In genomic region chr1:6399294-6399693, GRCh38 we compare ENCODE assay signal across 24 cellular contexts. TPM values are rescaled to one million over a fixed set of nuclear protein-coding genes. Genes with fewer than 3 reads are reported as not detected.
DNase-seq lines count a peak whose midpoint lies in the region; ATAC-seq, FAIRE-seq and TF ChIP-seq lines count a peak whose summit lies in the region.
"Had no signal": no experiment of that assay in that cellular context is flagged by ENCODE, and none has a peak within 500 bp of the region (broad histone marks: within the 10 kb centered on the region; RNA-seq: fewer than 3 reads in every experiment).

No MANE protein-coding gene starts in this region.

- no peak for TF ChIP-seq POLR2A in H1 (IDR thresholded peaks at IDR 0.05; ENCODE audit: control extremely low read depth in 1 of 2, low read depth in 2 of 2, low read length in 2 of 2)

- DNase-seq in Right ventricle myocardium superior, result peak; percentile 10
- no peak for DNase-seq in left cardiac atrium
- no peak for DNase-seq in T-helper 17 cell
- DNase-seq in H1 (ENCODE audit: low read depth in 1 of 2, low spot score in 2 of 2), result no peak
- DNase-seq in activated CD8-positive, alpha-beta memory T cell treated with anti-CD3 and anti-CD28 coated beads, Interleukin-2, amount 50 U/mL, for 48 hours, result no peak
- no peak for DNase-seq in pancreas
- no peak for DNase-seq in dermis blood vessel endothelial cell
- DNase-seq: Caco-2; CD4-positive, CD25-positive, alpha-beta regulatory T cell; CD8-positive, alpha-beta T cell; DMS79; EL; GDM1; GM23248; H9 had no signal

- no peak overlapping the region for H3K27ac ChIP-seq in H1 (ENCODE audit: low read depth, low read length)
- no peak overlapping the region for H3K27ac ChIP-seq in pancreas
- H3K27ac ChIP-seq: BLaER1, C4-2B, GM23248 had no signal

- H2BK15ac ChIP-seq in H1 (ENCODE audit: low read length), result 0 out of 2 replicates have a peak overlapping the region, but pooled peaks have one; percentile 29

- H3K14ac ChIP-seq in H1 (ENCODE audit: insufficient read length), result no peak overlapping the region

- H2BK5ac ChIP-seq in H1 (ENCODE audit: low read depth, low read length), result no peak overlapping the region

- H2AFZ ChIP-seq in H1 (ENCODE audit: low read length), result no peak overlapping the region
- H2AFZ ChIP-seq: GM23248 had no signal

- H3K4me2 ChIP-seq in H1 (ENCODE audit: insufficient read depth in 1 of 2, low read depth in 2 of 2, low read length in 2 of 2), result no peak overlapping the region
- H3K4me2 ChIP-seq: BLaER1 had no signal

- TF ChIP-seq RAD21 in H1 (IDR thresholded peaks at IDR 0.05 in 1 of 2, conservative IDR thresholded peaks at IDR 0.05 in 1 of 2; ENCODE audit: low read depth in 2 of 2, low read length in 2 of 2), result no peak

- H4K91ac ChIP-seq in H1 (replicated peaks; ENCODE audit: insufficient read length, low read length), result no peak overlapping the region

- no peaks in the 10 kb centered on the region for H3K36me3 Mint-ChIP-seq in T-helper 17 cell (ENCODE audit: low read depth)
- H3K36me3 Mint-ChIP-seq in activated T-helper 17 cell treated with anti-CD3 and anti-CD28 coated beads, Interleukin-2, amount 50 U/mL, for 72 hours (ENCODE audit: low read depth), result no peaks in the 10 kb centered on the region
- H3K36me3 Mint-ChIP-seq: CD8-positive, alpha-beta T cell had no signal

- TF ChIP-seq EP300 in H1 (IDR thresholded peaks at IDR 0.05; ENCODE audit: borderline replicate concordance in 1 of 2, low read depth in 2 of 2, low read length in 2 of 2), result no peak

- no peak overlapping the region for H4K8ac ChIP-seq in H1 (ENCODE audit: extremely low read depth, insufficient read depth, low read length)

- H3K23me2 ChIP-seq in H1 (ENCODE audit: low read depth, low read length), result no peaks in the 10 kb centered on the region

- no peak overlapping the region for H2BK20ac ChIP-seq in H1 (ENCODE audit: low read length)

- H3K79me1 ChIP-seq in H1 (ENCODE audit: low read depth, low read length), result no peaks in the 10 kb centered on the region

- no peak overlapping the region for H2BK12ac ChIP-seq in H1 (ENCODE audit: low read depth, low read length)

- H3K9me3 Mint-ChIP-seq in activated T-helper 17 cell treated with anti-CD3 and anti-CD28 coated beads, Interleukin-2, amount 50 U/mL, for 72 hours, result no peaks in the 10 kb centered on the region
- H3K9me3 Mint-ChIP-seq: CD4-positive, CD25-positive, alpha-beta regulatory T cell; CD8-positive, alpha-beta T cell; H9 had no signal

- no peak overlapping the region for H4K5ac ChIP-seq in H1 (ENCODE audit: insufficient read length, low read depth, low read length)

- TF ChIP-seq CTCF in H1 (IDR thresholded peaks at IDR 0.05; ENCODE audit: control extremely low read depth in 1 of 3, insufficient read depth in 1 of 3, low read depth in 1 of 3, low read length in 3 of 3), result no peak
- no peak for TF ChIP-seq CTCF in pancreas (IDR thresholded peaks at IDR 0.05)

- H3K27me3 ChIP-seq in H1 (replicated peaks in 1 of 4; ENCODE audit: control insufficient read depth in 3 of 4, extremely low read depth in 1 of 4, insufficient read depth in 3 of 4, low read length in 3 of 4) (no peaks in the 10 kb centered on the region), pancreas (no peaks in the 10 kb centered on the region)
- H3K27me3 ChIP-seq: BLaER1 had no signal

- H3K4me3 ChIP-seq in H1 (ENCODE audit: extremely low read depth in 1 of 4, insufficient read depth in 2 of 4, low read depth in 3 of 4, low read length in 4 of 4) (no peak overlapping the region), pancreas (no peak overlapping the region)
- H3K4me3 ChIP-seq: BLaER1, GM12878, GM23248 had no signal

- H3K27me3 Mint-ChIP-seq in T-helper 17 cell, result peaks cover 5% of the 10 kb centered on the region
- H3K27me3 Mint-ChIP-seq in activated T-helper 17 cell treated with anti-CD3 and anti-CD28 coated beads, Interleukin-2, amount 50 U/mL, for 72 hours, result no peaks in the 10 kb centered on the region

- peak overlapping the region; percentile 79 for H3K27ac Mint-ChIP-seq in T-helper 17 cell
- H3K27ac Mint-ChIP-seq in activated T-helper 17 cell treated with anti-CD3 and anti-CD28 coated beads, Interleukin-2, amount 50 U/mL, for 72 hours, result peak overlapping the region; percentile 47
- H3K27ac Mint-ChIP-seq: CD8-positive, alpha-beta T cell had no signal

- no peak overlapping the region for H3K56ac ChIP-seq in H1 (replicated peaks; ENCODE audit: insufficient read length, low read depth, low read length)

- CTCF ChIA-PET in H1 (lab: Charles Lee; ENCODE audit: partially characterized antibody), result interaction anchor here (0.8 to 58.4 kb wide), 8 partner anchors 10 to 91 kb away, joined by 3 to 1769 read pairs (median 6); no protein-coding TSS in a partner anchor

- H3K36me3 ChIP-seq in H1 (ENCODE audit: control insufficient read depth in 2 of 4, insufficient read depth in 4 of 4, low read length in 3 of 4) (no peaks in the 10 kb centered on the region), pancreas (no peaks in the 10 kb centered on the region)
- H3K36me3 ChIP-seq: BLaER1 had no signal

- peaks cover 7% of the 10 kb centered on the region for H3K4me1 Mint-ChIP-seq in T-helper 17 cell
- H3K4me1 Mint-ChIP-seq in activated T-helper 17 cell treated with anti-CD3 and anti-CD28 coated beads, Interleukin-2, amount 50 U/mL, for 72 hours, result no peaks in the 10 kb centered on the region

- no peak overlapping the region for H3K9ac ChIP-seq in H1 (replicated peaks in 1 of 4; ENCODE audit: extremely low read depth in 1 of 4, low read depth in 3 of 4, low read length in 3 of 4)
- H3K9ac ChIP-seq: BLaER1, GM23248 had no signal

- H2BK120ac ChIP-seq in H1 (replicated peaks; ENCODE audit: low read depth, low read length), result no peak overlapping the region

- H3K4me3 Mint-ChIP-seq in T-helper 17 cell, result no peak overlapping the region
- no peak overlapping the region for H3K4me3 Mint-ChIP-seq in activated T-helper 17 cell treated with anti-CD3 and anti-CD28 coated beads, Interleukin-2, amount 50 U/mL, for 72 hours
- H3K4me3 Mint-ChIP-seq: CD8-positive, alpha-beta T cell; H9 had no signal

- POLR2A ChIA-PET in H1 (lab: Charles Lee; ENCODE audit: partially characterized antibody), result interaction anchor here (1.3 kb wide), 1 partner anchor 40 kb away, joined by 4 read pairs; no protein-coding TSS in a partner anchor

- no peak overlapping the region for H2AK5ac ChIP-seq in H1 (ENCODE audit: low read depth, low read length)

- no peak for FAIRE-seq in H1 (lab: Jason Lieb, UNC)
- FAIRE-seq in pancreas (lab: Jason Lieb, UNC), result no peak
- FAIRE-seq: GM12878, GM19239 had no signal

- ATAC-seq in Right ventricle myocardium superior (ENCODE audit: poor library complexity), result no peak
- no peak for ATAC-seq in left cardiac atrium
- ATAC-seq in T-helper 17 cell, result no peak
- no peak for ATAC-seq in activated T-helper 17 cell treated with anti-CD3 and anti-CD28 coated beads, Interleukin-2, amount 50 U/mL, for 72 hours (replicated peaks)
- no peak for ATAC-seq in pancreas
- ATAC-seq: CD8-positive, alpha-beta T cell; GM12878; HCT116 had no signal

- no peaks in the 10 kb centered on the region for H3K9me3 ChIP-seq in T-helper 17 cell (ENCODE audit: control insufficient read depth, low read length, poor library complexity, severe bottlenecking)
- no peaks in the 10 kb centered on the region; a peak in 1 of 4 replicates for H3K9me3 ChIP-seq in H1 (ENCODE audit: insufficient read depth in 2 of 2, low read depth in 1 of 2, low read length in 1 of 2)
- no peaks in the 10 kb centered on the region for H3K9me3 ChIP-seq in pancreas
- H3K9me3 ChIP-seq: BLaER1, Caco-2 had no signal

- H3K4me1 ChIP-seq in H1 (replicated peaks in 1 of 4; ENCODE audit: control insufficient read depth in 3 of 4, insufficient read depth in 4 of 4, low read length in 3 of 4), result peaks cover 0 to under 1% (median 0%) of the 10 kb centered on the region in 4 experiments; a peak in 1 of 7 replicates
- peaks cover 0 to under 1% (median under 1%) of the 10 kb centered on the region in 3 donors for H3K4me1 ChIP-seq in pancreas
- H3K4me1 ChIP-seq: Caco-2 had no signal

- no peak overlapping the region for H3K18ac ChIP-seq in H1 (ENCODE audit: extremely low read depth, low read length)

- no peak overlapping the region for H3K4ac ChIP-seq in H1 (replicated peaks; ENCODE audit: insufficient read length, low read depth, low read length)

- intact Hi-C loops in Right ventricle myocardium superior (cut with DNase I) (loop anchor here (5.0 kb wide), 1 partner anchor 42 kb away; no protein-coding TSS in a partner anchor), left cardiac atrium (cut with DNase I) (no loop called here), pancreas (cut with DNase I) (no loop called here)

- no peak overlapping the region for H3K23ac ChIP-seq in H1 (ENCODE audit: insufficient read length)

- H3K79me2 ChIP-seq in H1 (ENCODE audit: control insufficient read depth in 1 of 2, insufficient read depth in 2 of 2, low read length in 2 of 2), result no peaks in the 10 kb centered on the region

- 92% methylated on average over 3 of the region's 3 CpGs; no CpG with 5 or more reads in 1 of the 2 experiments for WGBS in H1 (ENCODE audit: extremely low coverage in 1 of 2, insufficient coverage in 1 of 2, insufficient read length in 1 of 2, insufficient replicate concordance in 2 of 2, low coverage in 1 of 2, low lambda C conversion rate in 2 of 2, missing lambda C conversion rate in 1 of 2), 2 experiments
- 71 to 72% methylated on average over 3 of the region's 3 CpGs for WGBS in pancreas, 2 donors

- H4K20me1 ChIP-seq in H1 (replicated peaks in 1 of 2; ENCODE audit: control insufficient read depth in 1 of 2, insufficient read depth in 2 of 2, low read length in 2 of 2), result no peaks in the 10 kb centered on the region
- H4K20me1 ChIP-seq: BLaER1 had no signal

RNA-seq across cellular contexts. Expression of gene ACOT7, which starts 5.7 kb away (rescaled TPM):
- 8.5 TPM for total RNA-seq in Right ventricle myocardium superior
- 10 to 100 TPM in 1 of 2 donors, 1 to 10 TPM in 1; 9.9 to 12.9 TPM for total RNA-seq in left cardiac atrium
- total RNA-seq in T-helper 17 cell, result 1 to 10 TPM; 4.9 to 7.1 TPM
- total RNA-seq in activated T-helper 17 cell treated with anti-CD3 and anti-CD28 coated beads, Interleukin-2, amount 50 U/mL, for 72 hours, result 10 to 100 TPM; 43.5 to 96.3 TPM
- total RNA-seq in H1 (2021; fragmentation: NEBNext Ultra II Directional; extraction: Animal tissue kit (Norgen Biotek cat#: 25700)), result 150 and 151 TPM in 2 replicates
- polyA plus RNA-seq in H1 (2011; rRNA removed), result 214 and 263 TPM in 2 replicates
- 194 TPM for polyA plus RNA-seq in H1 (2011; cell fraction: cytosol; rRNA removed)
- 168 TPM for polyA plus RNA-seq in H1 (2011; cell fraction: nucleus; rRNA removed)
- polyA plus RNA-seq in H1 (2012, experiment 1 of 2), result 126 to 192 TPM (median 179 TPM) in 4 replicates
- polyA plus RNA-seq in H1 (2012, experiment 2 of 2), result 213 TPM
- 128 TPM for polyA plus RNA-seq in H1 (2013, experiment 1 of 2)
- 131 TPM for polyA plus RNA-seq in H1 (2013, experiment 2 of 2)
- polyA minus RNA-seq in H1 (2011; rRNA and poly(A)+ RNA removed), result 103 and 119 TPM in 2 replicates
- 58.6 TPM for polyA minus RNA-seq in H1 (2011; cell fraction: cytosol; rRNA and poly(A)+ RNA removed)
- polyA minus RNA-seq in H1 (2011; cell fraction: nucleus; rRNA and poly(A)+ RNA removed), result 43.6 TPM
- 1 to 10 TPM; 3.1 to 7.6 (median 5.2) TPM for total RNA-seq in pancreas
- polyA plus RNA-seq in pancreas, result 1 to 10 TPM; 3.8 to 7.0 TPM
- total RNA-seq in dermis blood vessel endothelial cell, result 17.5 and 33.7 TPM in 2 replicates

RNA-seq across cellular contexts. Expression of gene HES2, which starts 20.4 kb away (rescaled TPM):
- total RNA-seq in Right ventricle myocardium superior (not detected), left cardiac atrium (under 1 TPM in 1 of 2 donors, not detected in 1; 0.37 TPM), T-helper 17 cell (not detected), pancreas (under 1 TPM in 3 of 6 donors, not detected in 3; 0.03 to 0.31 (median 0.09) TPM), dermis blood vessel endothelial cell (9.9 and 14.1 TPM in 2 replicates)
- under 1 TPM; 0.17 to 0.37 TPM for total RNA-seq in activated T-helper 17 cell treated with anti-CD3 and anti-CD28 coated beads, Interleukin-2, amount 50 U/mL, for 72 hours
- 0.15 and 0.36 TPM in 2 replicates for total RNA-seq in H1 (2021; fragmentation: NEBNext Ultra II Directional; extraction: Animal tissue kit (Norgen Biotek cat#: 25700))
- polyA plus RNA-seq in H1 (2011; rRNA removed) (0.53 and 0.86 TPM in 2 replicates), pancreas (not detected)
- 0.78 TPM for polyA plus RNA-seq in H1 (2011; cell fraction: cytosol; rRNA removed)
- polyA plus RNA-seq in H1 (2011; cell fraction: nucleus; rRNA removed), result 1.2 TPM
- polyA plus RNA-seq in H1 (2012, experiment 1 of 2), result 0.29 to 0.70 TPM (median 0.55 TPM) in 4 replicates
- 0.18 TPM for polyA plus RNA-seq in H1 (2012, experiment 2 of 2)
- polyA plus RNA-seq in H1 (2013, experiment 1 of 2), result 0.93 TPM
- polyA plus RNA-seq in H1 (2013, experiment 2 of 2), result 1.2 TPM
- polyA minus RNA-seq in H1 (2011; rRNA and poly(A)+ RNA removed), result 0.41 and 1.3 TPM in 2 replicates
- not detected for polyA minus RNA-seq in H1 (2011; cell fraction: cytosol; rRNA and poly(A)+ RNA removed)
- 0.70 TPM for polyA minus RNA-seq in H1 (2011; cell fraction: nucleus; rRNA and poly(A)+ RNA removed)
- total RNA-seq: A673; CD4-positive, CD25-positive, alpha-beta regulatory T cell; CD8-positive, alpha-beta T cell; GM23248; H4 had no signal
- polyA plus RNA-seq: CD4-positive, CD25-positive, alpha-beta regulatory T cell; GM23248 had no signal

RNA-seq across cellular contexts. Expression of gene ESPN, which starts 25.3 kb away (rescaled TPM):
- 0.56 TPM for total RNA-seq in Right ventricle myocardium superior
- total RNA-seq in left cardiac atrium, result under 1 TPM; 0.42 to 0.44 TPM
- total RNA-seq in T-helper 17 cell, result 10 to 100 TPM; 13.2 to 15.7 TPM
- total RNA-seq in activated T-helper 17 cell treated with anti-CD3 and anti-CD28 coated beads, Interleukin-2, amount 50 U/mL, for 72 hours, result 1 to 10 TPM in 1 of 2 donors, under 1 TPM in 1; 0.71 to 3.5 TPM
- 14.8 and 16.3 TPM in 2 replicates for total RNA-seq in H1 (2021; fragmentation: NEBNext Ultra II Directional; extraction: Animal tissue kit (Norgen Biotek cat#: 25700))
- polyA plus RNA-seq in H1 (2011; rRNA removed), result 5.2 and 13.4 TPM in 2 replicates
- 9.6 TPM for polyA plus RNA-seq in H1 (2011; cell fraction: cytosol; rRNA removed)
- 22.5 TPM for polyA plus RNA-seq in H1 (2011; cell fraction: nucleus; rRNA removed)
- 6.8 to 15.9 TPM (median 13.7 TPM) in 4 replicates for polyA plus RNA-seq in H1 (2012, experiment 1 of 2)
- polyA plus RNA-seq in H1 (2012, experiment 2 of 2), result 10.4 TPM
- polyA plus RNA-seq in H1 (2013, experiment 1 of 2), result 14.0 TPM
- 14.1 TPM for polyA plus RNA-seq in H1 (2013, experiment 2 of 2)
- 2.7 and 2.8 TPM in 2 replicates for polyA minus RNA-seq in H1 (2011; rRNA and poly(A)+ RNA removed)
- polyA minus RNA-seq in H1 (2011; cell fraction: cytosol; rRNA and poly(A)+ RNA removed), result 11.9 TPM
- 8.3 TPM for polyA minus RNA-seq in H1 (2011; cell fraction: nucleus; rRNA and poly(A)+ RNA removed)
- 1 to 10 TPM in 1 of 6 donors, under 1 TPM in 5; 0.31 to 2.5 (median 0.68) TPM for total RNA-seq in pancreas
- polyA plus RNA-seq in pancreas, result under 1 TPM; 0.28 to 0.99 TPM
- 0.60 and 0.68 TPM in 2 replicates for total RNA-seq in dermis blood vessel endothelial cell
- total RNA-seq: A172, A673, GM23248, H4 had no signal
- polyA plus RNA-seq: GM23248 had no signal
